Comparison of ENCODE assay signal across 9 cellular contexts in the genomic region with DNA sequence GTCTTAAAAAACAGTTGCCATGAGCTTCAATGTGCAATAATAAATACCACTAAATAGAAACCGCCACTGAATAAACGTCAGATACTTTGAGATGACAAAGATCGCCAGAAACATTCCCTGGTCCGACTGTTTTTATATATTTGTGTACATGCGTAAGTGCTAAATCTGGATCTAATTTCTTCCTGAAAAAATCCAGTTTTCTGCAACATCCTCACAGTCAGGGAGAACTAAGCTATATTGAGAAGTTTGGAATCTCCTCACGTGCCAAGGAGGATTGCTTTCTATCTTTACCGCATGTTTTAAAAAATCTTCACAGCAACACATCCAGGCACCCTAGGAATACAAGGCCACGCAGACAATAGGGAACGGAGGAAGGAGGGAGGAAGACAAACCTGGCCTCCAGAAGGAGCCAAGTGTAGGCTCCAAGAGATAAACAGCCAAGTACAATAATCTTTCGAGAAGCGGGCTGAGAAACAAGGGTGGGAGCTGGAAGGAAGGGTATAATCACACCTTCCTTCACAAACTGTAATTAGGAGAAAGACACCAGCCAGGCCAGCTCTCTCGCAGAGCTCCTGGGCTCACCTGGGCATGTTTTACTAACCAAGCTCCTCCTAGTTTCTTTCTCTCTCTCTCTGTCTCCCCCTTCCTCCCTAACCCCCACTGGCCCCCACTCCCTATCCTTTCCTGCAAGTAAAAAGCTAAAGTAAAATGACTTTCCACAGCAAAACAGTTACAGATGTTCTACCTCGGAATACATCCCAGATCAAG. TPM values are rescaled to one million over a fixed set of nuclear protein-coding genes. Genes with fewer than 3 reads are reported as not detected.
DNase-seq lines count a peak whose midpoint lies in the region; ATAC-seq lines count a peak whose summit lies in the region.
"Had no signal": no experiment of that assay in that cellular context is flagged by ENCODE, and none has a peak within 500 bp of the region (broad histone marks: within the 10 kb centered on the region; RNA-seq: fewer than 3 reads in every experiment).

No MANE protein-coding gene starts in this region.

- H4K20me1 ChIP-seq in Karpas-422 (ENCODE audit: insufficient read depth, low read depth, low read length): peaks cover 51% of the 10 kb centered on the region; the same call in 1 of the 2 replicates

- H3K79me2 ChIP-seq in Karpas-422 (ENCODE audit: low read length): peaks cover 100% of the 10 kb centered on the region

- peaks cover 15% of the 10 kb centered on the region for H3K36me3 Mint-ChIP-seq in activated naive CD8-positive, alpha-beta T cell treated with anti-CD3 and anti-CD28 coated beads, Interleukin-2, amount 50 U/mL, for 24 hours (ENCODE audit: low read depth)
- H3K36me3 Mint-ChIP-seq in immature natural killer cell: no peaks in the 10 kb centered on the region

- no peaks in the 10 kb centered on the region for H3K27me3 Mint-ChIP-seq in activated naive CD8-positive, alpha-beta T cell treated with anti-CD3 and anti-CD28 coated beads, Interleukin-2, amount 50 U/mL, for 24 hours
- peaks cover 9 to 17% (median 13%) of the 10 kb centered on the region in 3 donors for H3K27me3 Mint-ChIP-seq in immature natural killer cell (ENCODE audit: low read depth in 3 of 3)

- H3K9ac ChIP-seq in Karpas-422 (ENCODE audit: low read length) (peak overlapping the region; percentile 14; the same call in 1 of the 2 replicates), subcutaneous abdominal adipose tissue (ENCODE audit: low read length in 5 of 5) (peak overlapping the region in 4 of 5 donors; percentile 16 to 74 (median 28))

- H3K4me1 ChIP-seq in Karpas-422 (ENCODE audit: low read length): peaks cover 62% of the 10 kb centered on the region
- peaks cover 6 to 85% (median 82%) of the 10 kb centered on the region in 5 donors for H3K4me1 ChIP-seq in subcutaneous abdominal adipose tissue (ENCODE audit: control insufficient read depth in 5 of 5, insufficient read depth in 5 of 5, low read length in 5 of 5)

- peaks cover 81% of the 10 kb centered on the region for H3K4me1 Mint-ChIP-seq in activated naive CD8-positive, alpha-beta T cell treated with anti-CD3 and anti-CD28 coated beads, Interleukin-2, amount 50 U/mL, for 24 hours
- H3K4me1 Mint-ChIP-seq in immature natural killer cell: peaks cover 82 to 93% of the 10 kb centered on the region in 2 donors

- no peak for ATAC-seq in activated naive CD8-positive, alpha-beta T cell treated with anti-CD3 and anti-CD28 coated beads, Interleukin-2, amount 50 U/mL, for 24 hours
- ATAC-seq in GM18867 (IDR thresholded peaks at IDR 0.05; ENCODE audit: unreplicated experiment): no peak

- H3K36me3 ChIP-seq in Karpas-422 (ENCODE audit: insufficient read depth, low read length): no peaks in the 10 kb centered on the region
- no peaks in the 10 kb centered on the region for H3K36me3 ChIP-seq in subcutaneous abdominal adipose tissue (ENCODE audit: control insufficient read depth in 5 of 5, insufficient read depth in 5 of 5, low read length in 5 of 5)

- no peaks in the 10 kb centered on the region for H3K9me2 ChIP-seq in Karpas-422 (replicated peaks; ENCODE audit: insufficient read depth, low read length)

- H3K4me3 Mint-ChIP-seq in activated naive CD8-positive, alpha-beta T cell treated with anti-CD3 and anti-CD28 coated beads, Interleukin-2, amount 50 U/mL, for 24 hours: peak overlapping the region; percentile 5
- H3K4me3 Mint-ChIP-seq in immature natural killer cell: peak overlapping the region in 2 of 5 donors; percentile 30 to 45

- H3K27ac Mint-ChIP-seq in activated naive CD8-positive, alpha-beta T cell treated with anti-CD3 and anti-CD28 coated beads, Interleukin-2, amount 50 U/mL, for 24 hours: peak overlapping the region; percentile 14
- peak overlapping the region in 4 of 6 donors; percentile 35 to 71 (median 63) for H3K27ac Mint-ChIP-seq in immature natural killer cell

- H2AFZ ChIP-seq in Karpas-422 (ENCODE audit: low read length): no peak overlapping the region

- H3K27me3 ChIP-seq in Karpas-422 (ENCODE audit: low read length) (no peaks in the 10 kb centered on the region), subcutaneous abdominal adipose tissue (ENCODE audit: control insufficient read depth in 5 of 5, insufficient read depth in 4 of 5, low read length in 5 of 5) (no peaks in the 10 kb centered on the region)

- H3K9me3 Mint-ChIP-seq in activated naive CD8-positive, alpha-beta T cell treated with anti-CD3 and anti-CD28 coated beads, Interleukin-2, amount 50 U/mL, for 24 hours: no peaks in the 10 kb centered on the region
- H3K9me3 Mint-ChIP-seq in immature natural killer cell: no peaks in the 10 kb centered on the region

- H3K27ac ChIP-seq in Karpas-422 (ENCODE audit: low read length) (no peak overlapping the region), subcutaneous abdominal adipose tissue (ENCODE audit: low read depth, low read length) (peak overlapping the region; percentile 70)

- H3K4me2 ChIP-seq in Karpas-422 (ENCODE audit: low read depth, low read length, poor library complexity, severe bottlenecking): peak overlapping the region; percentile 74

- H3K4me3 ChIP-seq in Karpas-422 (ENCODE audit: low read length): peak overlapping the region; percentile 5; the same call in 1 of the 2 replicates
- H3K4me3 ChIP-seq in subcutaneous abdominal adipose tissue (ENCODE audit: low read depth in 1 of 5, low read length in 5 of 5): peak overlapping the region; percentile 17 to 49 (median 41)

- H3K9me3 ChIP-seq in Karpas-422 (ENCODE audit: low read length) (no peaks in the 10 kb centered on the region), subcutaneous abdominal adipose tissue (ENCODE audit: control insufficient read depth in 5 of 5, low read length in 5 of 5) (no peaks in the 10 kb centered on the region)

- DNase-seq in Karpas-422: no peak
- DNase-seq in activated naive CD8-positive, alpha-beta T cell treated with anti-CD3 and anti-CD28 coated beads, Interleukin-2, amount 50 U/mL, for 24 hours: no peak
- DNase-seq in immature natural killer cell: no peak
- DNase-seq in activated CD4-positive, CD25-positive, alpha-beta regulatory T cell (lab: John Stamatoyannopoulos, UW): no peak
- no peak for DNase-seq in NCI-H1436 treated with DMSO at 0.1 percent for 48 hours (lab: John Stamatoyannopoulos, UW)
- DNase-seq: activated naive CD4-positive, alpha-beta T cell; NCI-H2029 had no signal

RNA-seq across cellular contexts. Expression of a gene that starts 5.6 kb away (rescaled TPM):
- 125 and 152 TPM in 2 replicates for total RNA-seq in Karpas-422 (2014; rRNA removed; shearing (Covaris generic); ENCODE audit: low replicate concordance)
- polyA plus RNA-seq in immature natural killer cell: 10 to 100 TPM; 11.9 to 44.4 (median 25.6) TPM
